ENCODE assay signal across 10 cellular contexts in genomic region chr10:91604936-91605534, GRCh38. TPM values are rescaled to one million over a fixed set of nuclear protein-coding genes. Genes with fewer than 3 reads are reported as not detected.
DNase-seq lines count a peak whose midpoint lies in the region; TF ChIP-seq lines count a peak whose summit lies in the region.
"Had no signal": no experiment of that assay in that cellular context is flagged by ENCODE, and none has a peak within 500 bp of the region (broad histone marks: within the 10 kb centered on the region; RNA-seq: fewer than 3 reads in every experiment).

No MANE protein-coding gene starts in this region.

- TF ChIP-seq CTCF in VCaP (conservative IDR thresholded peaks at IDR 0.05) (no peak), fibroblast of pulmonary artery (IDR thresholded peaks at IDR 0.05; ENCODE audit: low read length, missing control alignments) (no peak), ovary (IDR thresholded peaks at IDR 0.05) (no peak)

- intact Hi-C loops in ovary (cut with DNase I): no loop called here

- H3K27ac ChIP-seq in VCaP: peak overlapping the region; percentile 36; the same call in 1 of the 2 replicates
- no peak overlapping the region for H3K27ac ChIP-seq in caudate nucleus (ENCODE audit: low read depth, low read length)
- H3K27ac ChIP-seq in ovary: no peak overlapping the region

- H3K4me3 ChIP-seq in fibroblast of pulmonary artery (replicated peaks; ENCODE audit: low read depth, low read length): no peak overlapping the region
- H3K4me3 ChIP-seq in skeletal muscle cell (ENCODE audit: low read depth, low read length): no peak overlapping the region
- no peak overlapping the region for H3K4me3 ChIP-seq in ovary

- peak; percentile 85 for DNase-seq in HCEC 1CT
- DNase-seq in fibroblast of pulmonary artery (ENCODE audit: low read depth): peak; percentile 78
- peak; percentile 57 for DNase-seq in skeletal muscle cell (ENCODE audit: low read depth)
- no peak for DNase-seq in caudate nucleus (lab: John Stamatoyannopoulos, UW)
- DNase-seq in nucleus accumbens (lab: John Stamatoyannopoulos, UW): no peak
- DNase-seq in ovary: no peak
- DNase-seq in NCI-H1092 treated with DMSO at 0.1 percent for 48 hours (lab: John Stamatoyannopoulos, UW): no peak
- DNase-seq: DMS79, natural killer cell had no signal

- TF ChIP-seq POLR2A in ovary (IDR thresholded peaks at IDR 0.05): no peak

- no peaks in the 10 kb centered on the region for H3K36me3 ChIP-seq in ovary

- peaks cover 18% of the 10 kb centered on the region for H3K4me1 ChIP-seq in ovary (ENCODE audit: insufficient read depth)

- H3K27me3 ChIP-seq in ovary: no peaks in the 10 kb centered on the region

- TF ChIP-seq EP300 in ovary (IDR thresholded peaks at IDR 0.05): no peak

- no peaks in the 10 kb centered on the region for H3K9me3 ChIP-seq in ovary

RNA-seq across cellular contexts. Expression of gene PPP1R3C, which starts 27.8 kb away (rescaled TPM):
- 10 to 100 TPM in 5 of 7 donors, 1 to 10 TPM in 2; 2.9 to 37.3 (median 16.7) TPM for total RNA-seq in ovary
- polyA plus RNA-seq in ovary: 10 to 100 TPM in 1 of 2 donors, 1 to 10 TPM in 1; 5.7 to 42.3 TPM
- total RNA-seq: natural killer cell had no signal

Comparison
In these comparisons a context has a peak if more than half of its experiments do, and no peak if none do; other contexts are left out.
1. DNase-seq: peak in HCEC 1CT (single experiment), fibroblast of pulmonary artery (single experiment) and skeletal muscle cell (single experiment); none in caudate nucleus (0 of 61), nucleus accumbens (0 of 56), ovary (0 of 5) and NCI-H1092 treated with DMSO at 0.1 percent for 48 hours (single experiment).